Comparison of ENCODE assay signal across 1 cellular context in genomic region chr5:132203464-132203818, GRCh38.
TF ChIP-seq lines count a peak whose summit lies in the region.

No MANE protein-coding gene starts in this region.

TF ChIP-seq in IMR-90, 13 proteins besides CTCF, POLR2A, EP300 and RAD21 (continued from another document):
- TF ChIP-seq USF2 (IDR thresholded peaks at IDR 0.05; ENCODE audit: low read depth, low read length) = no peak
- no peak for TF ChIP-seq MAZ (IDR thresholded peaks at IDR 0.05; ENCODE audit: borderline replicate concordance, low read depth, low read length)
- TF ChIP-seq ELK1 (IDR thresholded peaks at IDR 0.05; ENCODE audit: borderline replicate concordance, low read depth, low read length) = no peak
- TF ChIP-seq RCOR1 (IDR thresholded peaks at IDR 0.05; ENCODE audit: insufficient replicate concordance, low read length) = no peak
- no peak for TF ChIP-seq CEBPB (IDR thresholded peaks at IDR 0.05; ENCODE audit: low read depth, low read length)
- TF ChIP-seq BHLHE40 (IDR thresholded peaks at IDR 0.05; ENCODE audit: low read depth, low read length) = no peak
- no peak for TF ChIP-seq RFX5 (IDR thresholded peaks at IDR 0.05; ENCODE audit: low read depth, low read length)
